Comparison of ENCODE assay signal across 8 cellular contexts in genomic region chr7:47570649-47571050, GRCh38. TPM values are rescaled to one million over a fixed set of nuclear protein-coding genes. Genes with fewer than 3 reads are reported as not detected.
DNase-seq lines count a peak whose midpoint lies in the region; ATAC-seq, FAIRE-seq and TF ChIP-seq lines count a peak whose summit lies in the region.
"Had no signal": no experiment of that assay in that cellular context is flagged by ENCODE, and none has a peak within 500 bp of the region (broad histone marks: within the 10 kb centered on the region; RNA-seq: fewer than 3 reads in every experiment).

No MANE protein-coding gene starts in this region.

- TF ChIP-seq POLR2A in esophagus muscularis mucosa (IDR thresholded peaks at IDR 0.05; ENCODE audit: low read depth) (no peak), upper lobe of left lung (IDR thresholded peaks at IDR 0.05) (no peak)

- WGBS in esophagus muscularis mucosa: 44% methylated on average over 4 of the region's 4 CpGs
- 27 to 38% methylated on average over 4 of the region's 4 CpGs for WGBS in upper lobe of left lung, 2 donors
- WGBS in small intestine, 3 donors: 27 to 43% (median 41%) methylated on average over 4 of the region's 4 CpGs

- peaks cover 67 to 83% (median 76%) of the 10 kb centered on the region in 3 donors for H3K4me1 Mint-ChIP-seq in naive B cell

- no peak for FAIRE-seq in small intestine (lab: Jason Lieb, UNC)

- H3K27ac Mint-ChIP-seq in naive B cell: peak overlapping the region in 5 of 6 donors; percentile 40 to 89 (median 81)

- POLR2A ChIA-PET in Panc1 (lab: Charles Lee): interaction anchor here (0.6 to 1.2 kb wide), 2 partner anchors 193 to 573 kb away, joined by 3 to 4 read pairs; no protein-coding TSS in a partner anchor

- H3K27ac ChIP-seq in Panc1 (ENCODE audit: low read length) (peak overlapping the region; percentile 100), esophagus muscularis mucosa (replicated peaks in 1 of 4) (peak overlapping the region; percentile 77 to 81 (median 80)), upper lobe of left lung (peak overlapping the region; percentile 82 to 90 (median 86)), small intestine (ENCODE audit: low read depth in 1 of 2, low read length in 1 of 2) (peak overlapping the region in 1 of 2 donors; percentile 73)

- no peaks in the 10 kb centered on the region for H3K27me3 Mint-ChIP-seq in naive B cell

- H3K9me3 Mint-ChIP-seq in naive B cell: no peaks in the 10 kb centered on the region

- H3K4me3 Mint-ChIP-seq in naive B cell: peak overlapping the region; percentile 44 to 92 (median 72)

- H3K27me3 ChIP-seq in Panc1 (ENCODE audit: control insufficient read depth, insufficient read depth, low read length): no peaks in the 10 kb centered on the region
- no peaks in the 10 kb centered on the region for H3K27me3 ChIP-seq in esophagus muscularis mucosa
- no peaks in the 10 kb centered on the region for H3K27me3 ChIP-seq in upper lobe of left lung
- H3K27me3 ChIP-seq in small intestine (ENCODE audit: control insufficient read depth in 2 of 2, insufficient read depth in 2 of 2, low read length in 2 of 2): no peaks in the 10 kb centered on the region

- H3K36me3 Mint-ChIP-seq in naive B cell: peaks cover 0 to 5% of the 10 kb centered on the region in 2 donors

- CTCF ChIA-PET in Panc1 (lab: Charles Lee): interaction anchor here (1.2 to 1.4 kb wide), 2 partner anchors 37 to 248 kb away, joined by 4 to 6 read pairs; no protein-coding TSS in a partner anchor

- intact Hi-C loops in Panc1 (cut with micrococcal nuclease; ENCODE audit: unreplicated experiment) (loop anchor here (5.0 to 10.0 kb wide), 2 partner anchors 33 to 514 kb away; partner anchors contain the start of gene UPP1), esophagus muscularis mucosa (cut with DNase I) (no loop called here)

- H3K36me3 ChIP-seq in Panc1 (ENCODE audit: control insufficient read depth, insufficient read depth, low read length): 0 out of 2 replicates have a peak, but pooled peaks cover 10% of the 10 kb centered on the region
- no peaks in the 10 kb centered on the region for H3K36me3 ChIP-seq in esophagus muscularis mucosa
- no peaks in the 10 kb centered on the region for H3K36me3 ChIP-seq in upper lobe of left lung
- H3K36me3 ChIP-seq in small intestine (ENCODE audit: control insufficient read depth in 2 of 2, insufficient read depth in 2 of 2, low read length in 2 of 2): no peaks in the 10 kb centered on the region

- H3K9me3 ChIP-seq in Panc1 (ENCODE audit: control insufficient read depth, insufficient read depth, low read depth, low read length): no peaks in the 10 kb centered on the region
- H3K9me3 ChIP-seq in esophagus muscularis mucosa: no peaks in the 10 kb centered on the region
- H3K9me3 ChIP-seq in upper lobe of left lung: no peaks in the 10 kb centered on the region
- H3K9me3 ChIP-seq in small intestine (ENCODE audit: control insufficient read depth, low read depth): peaks cover 2% of the 10 kb centered on the region

- BruUV-seq in Panc1 (replicated peaks; lab: Mats Ljungman, UMichigan): no TSS peak

- in situ Hi-C loops in Panc1 (cut with HindIII; ENCODE audit: low pct_unique_long_range_greater_than_20kb, low sequenced_read_pairs): no loop called here

- H3K4me3 ChIP-seq in Panc1 (ENCODE audit: low read depth in 2 of 2, low read length in 2 of 2) (peak overlapping the region in 1 of 2 experiments; percentile 36; a peak in 1 of 4 replicates), esophagus muscularis mucosa (no peak overlapping the region), upper lobe of left lung (no peak overlapping the region), small intestine (ENCODE audit: low read depth in 1 of 2, low read length in 2 of 2) (no peak overlapping the region)

- peaks cover 95% of the 10 kb centered on the region for H3K4me1 ChIP-seq in Panc1 (ENCODE audit: control insufficient read depth, insufficient read depth, low read length)
- peaks cover 46 to 76% (median 70%) of the 10 kb centered on the region in 4 donors for H3K4me1 ChIP-seq in esophagus muscularis mucosa
- peaks cover 68 to 80% (median 74%) of the 10 kb centered on the region in 4 donors for H3K4me1 ChIP-seq in upper lobe of left lung
- H3K4me1 ChIP-seq in small intestine (ENCODE audit: control insufficient read depth in 2 of 2, insufficient read depth in 1 of 2, low read depth in 1 of 2, low read length in 1 of 2): peaks cover 8 to 23% of the 10 kb centered on the region in 2 donors

- ATAC-seq in Panc1 (no peak), naive B cell (ENCODE audit: low read depth in 2 of 2) (no peak), upper lobe of left lung (ENCODE audit: low FRiP score in 2 of 2) (peak; percentile 59 to 84), GM21367 (IDR thresholded peaks at IDR 0.05; ENCODE audit: unreplicated experiment) (no peak)

- no peak for DNase-seq in Panc1 (ENCODE audit: low read depth, low spot score)
- DNase-seq in esophagus muscularis mucosa (ENCODE audit: extremely low spot score): no peak
- no peak for DNase-seq in naive B cell
- DNase-seq in upper lobe of left lung: peak in 1 of 2 donors; percentile 50
- DNase-seq in SKM-1 treated with dmso at 0.1 percent for 144 hours (lab: John Stamatoyannopoulos, UW; ENCODE audit: unreplicated experiment): no peak
- DNase-seq in small intestine: no peak
- DNase-seq: activated CD4-positive, alpha-beta T cell treated with anti-CD3 and anti-CD28 coated beads, Interleukin-2, amount 50 U/mL, for 48 hours had no signal

- TF ChIP-seq CTCF in Panc1 (IDR thresholded peaks at IDR 0.05): no peak
- no peak for TF ChIP-seq CTCF in esophagus muscularis mucosa (IDR thresholded peaks at IDR 0.05)
- TF ChIP-seq CTCF in upper lobe of left lung (IDR thresholded peaks at IDR 0.05): no peak

- TF ChIP-seq EP300 in esophagus muscularis mucosa (IDR thresholded peaks at IDR 0.05) (no peak), upper lobe of left lung (IDR thresholded peaks at IDR 0.05) (no peak)

RNA-seq across cellular contexts. Expression of gene TNS3, which starts 11.3 kb away (rescaled TPM):
- total RNA-seq in Panc1 (2021; ENCODE audit: unreplicated experiment) (533 TPM), esophagus muscularis mucosa (10 to 100 TPM; 34.6 to 52.5 (median 48.6) TPM), upper lobe of left lung (100 to 1,000 TPM in 5 of 6 donors, 10 to 100 TPM in 1; 90.6 to 266 (median 143) TPM)
- 322 TPM for polyA plus RNA-seq in Panc1 (2012; ENCODE audit: insufficient read length)
- polyA plus RNA-seq in naive B cell (ENCODE audit: low read depth in 6 of 6) (1 to 10 TPM; 1.5 to 6.3 (median 4.8) TPM), small intestine (10 to 100 TPM; 17.2 to 29.7 (median 24.9) TPM)

Comparison
In these comparisons a context has a peak if more than half of its experiments do, and no peak if none do; other contexts are left out.
1. ATAC-seq: peak in upper lobe of left lung (2 of 2); none in Panc1 (single experiment), naive B cell (0 of 2) and GM21367 (single experiment).